Comparison of ENCODE assay signal across 1 cellular context in genomic region chr1:198925575-198925974, GRCh38.
TF ChIP-seq lines count a peak whose summit lies in the region.

No MANE protein-coding gene starts in this region.

TF ChIP-seq in GM12878, 131 proteins besides CTCF, POLR2A, EP300 and RAD21 (continued from another document):
- peak; percentile 92 for TF ChIP-seq JUNB (IDR thresholded peaks at IDR 0.05)
- 0 out of 2 replicates have a peak, but pooled peaks have one; percentile 26 for TF ChIP-seq CREM (IDR thresholded peaks at IDR 0.05; ENCODE audit: low read depth)
- TF ChIP-seq NBN (IDR thresholded peaks at IDR 0.05), result no peak
- no peak for TF ChIP-seq POLR2AphosphoS2 (IDR thresholded peaks at IDR 0.05; ENCODE audit: low read depth, low read length)
- no peak for TF ChIP-seq RBBP5 (conservative IDR thresholded peaks at IDR 0.05)
- peak; percentile 65; the same call in 1 of the 2 replicates for TF ChIP-seq NFIC (IDR thresholded peaks at IDR 0.05; ENCODE audit: low read depth, low read length)
- TF ChIP-seq ATF2 (IDR thresholded peaks at IDR 0.05; ENCODE audit: low read length), result no peak
- TF ChIP-seq IKZF2 (IDR thresholded peaks at IDR 0.05), result no peak
